Comparison of ENCODE assay signal across 19 cellular contexts in genomic region chr3:174035317-174035886, GRCh38.
DNase-seq lines count a peak whose midpoint lies in the region; ATAC-seq lines count a peak whose summit lies in the region.
"Had no signal": no experiment of that assay in that cellular context is flagged by ENCODE, and none has a peak within 500 bp of the region (broad histone marks: within the 10 kb centered on the region; RNA-seq: fewer than 3 reads in every experiment).

No MANE protein-coding gene starts in this region.

- H3K4me3 Mint-ChIP-seq in activated naive CD4-positive, alpha-beta T cell treated with anti-CD3 and anti-CD28 coated beads for 36 hours, result no peak overlapping the region
- H3K4me3 Mint-ChIP-seq: activated naive CD4-positive, alpha-beta T cell treated with anti-CD3 and anti-CD28 coated beads, Interleukin-2, amount 10 ng/mL, durations not matched to agents 7 days and 5 days; effector memory CD8-positive, alpha-beta T cell; mesothelial cell of epicardium; T-helper 17 cell had no signal

- H3K27ac Mint-ChIP-seq in activated naive CD4-positive, alpha-beta T cell treated with anti-CD3 and anti-CD28 coated beads for 36 hours, result no peak overlapping the region
- H3K27ac Mint-ChIP-seq: activated naive CD4-positive, alpha-beta T cell treated with anti-CD3 and anti-CD28 coated beads, Interleukin-2, amount 10 ng/mL, durations not matched to agents 7 days and 5 days; effector memory CD8-positive, alpha-beta T cell; mesothelial cell of epicardium; T-helper 17 cell had no signal

- H3K27me3 Mint-ChIP-seq in activated naive CD4-positive, alpha-beta T cell treated with anti-CD3 and anti-CD28 coated beads for 36 hours (ENCODE audit: low read depth), result no peaks in the 10 kb centered on the region
- H3K27me3 Mint-ChIP-seq: activated naive CD4-positive, alpha-beta T cell treated with anti-CD3 and anti-CD28 coated beads, Interleukin-2, amount 10 ng/mL, durations not matched to agents 7 days and 5 days; effector memory CD8-positive, alpha-beta T cell; T-helper 17 cell had no signal

- no peaks in the 10 kb centered on the region for H3K4me1 Mint-ChIP-seq in activated naive CD4-positive, alpha-beta T cell treated with anti-CD3 and anti-CD28 coated beads for 36 hours (ENCODE audit: low read depth)
- H3K4me1 Mint-ChIP-seq: activated naive CD4-positive, alpha-beta T cell treated with anti-CD3 and anti-CD28 coated beads, Interleukin-2, amount 10 ng/mL, durations not matched to agents 7 days and 5 days; T-helper 17 cell had no signal

- DNase-seq in SHP77 (lab: John Stamatoyannopoulos, UW) (peak; percentile 17 to 33), SHP77 treated with DMSO at 0.1 percent for 48 hours (lab: John Stamatoyannopoulos, UW) (no peak), NCI-H2029 treated with DMSO at 0.1 percent for 48 hours (lab: John Stamatoyannopoulos, UW) (peak; percentile 56), SK-N-DZ (ENCODE audit: low spot score) (peak; percentile 33), myocyte (ENCODE audit: low read depth) (peak; percentile 14), globus pallidus (ENCODE audit: low spot score) (no peak)
- DNase-seq in activated naive CD4-positive, alpha-beta T cell treated with anti-CD3 and anti-CD28 coated beads for 36 hours, result no peak
- DNase-seq: ACHN; activated CD8-positive, alpha-beta memory T cell treated with anti-CD3 and anti-CD28 coated beads, Interleukin-2, amount 50 U/mL, for 4 hours; activated naive CD4-positive, alpha-beta T cell treated with anti-CD3 and anti-CD28 coated beads, Interleukin-2, amount 10 ng/mL, durations not matched to agents 7 days and 5 days; Calu3; effector memory CD8-positive, alpha-beta T cell; foreskin melanocyte; KBM-7; NCI-H187 treated with DMSO at 0.1 percent for 48 hours; spleen; T-helper 17 cell had no signal

- peaks cover 2% of the 10 kb centered on the region for H3K9me3 Mint-ChIP-seq in activated naive CD4-positive, alpha-beta T cell treated with anti-CD3 and anti-CD28 coated beads for 36 hours

- CTCF ChIA-PET in activated naive CD4-positive, alpha-beta T cell treated with anti-CD3 and anti-CD28 coated beads for 36 hours (lab: Charles Lee), result no interaction called here

- no peak for ATAC-seq in GM21360 (IDR thresholded peaks at IDR 0.05; ENCODE audit: unreplicated experiment)
- ATAC-seq: effector memory CD8-positive, alpha-beta T cell; T-helper 17 cell had no signal

- intact Hi-C loops in activated naive CD4-positive, alpha-beta T cell treated with anti-CD3 and anti-CD28 coated beads for 36 hours (cut with micrococcal nuclease), result no loop called here

- H3K36me3 Mint-ChIP-seq in activated naive CD4-positive, alpha-beta T cell treated with anti-CD3 and anti-CD28 coated beads for 36 hours (ENCODE audit: low read depth), result no peaks in the 10 kb centered on the region
- H3K36me3 Mint-ChIP-seq: activated naive CD4-positive, alpha-beta T cell treated with anti-CD3 and anti-CD28 coated beads, Interleukin-2, amount 10 ng/mL, durations not matched to agents 7 days and 5 days had no signal

Comparison
In these comparisons a context has a peak if more than half of its experiments do, and no peak if none do; other contexts are left out.
1. DNase-seq: peak in SHP77 (2 of 2), NCI-H2029 treated with DMSO at 0.1 percent for 48 hours (single experiment), SK-N-DZ (single experiment) and myocyte (single experiment); none in SHP77 treated with DMSO at 0.1 percent for 48 hours (single experiment), globus pallidus (single experiment) and activated naive CD4-positive, alpha-beta T cell treated with anti-CD3 and anti-CD28 coated beads for 36 hours (single experiment).